In genomic region chr19:46713781-46714522, GRCh38 we compare ENCODE assay signal across 8 cellular contexts.
DNase-seq lines count a peak whose midpoint lies in the region; ATAC-seq and TF ChIP-seq lines count a peak whose summit lies in the region.

No MANE protein-coding gene starts in this region.

- peak overlapping the region; percentile 85 for H3K27ac ChIP-seq in cingulate gyrus (ENCODE audit: low read depth, low read length)

- no peak for ATAC-seq in HG03432 (IDR thresholded peaks at IDR 0.05; ENCODE audit: unreplicated experiment)

- in situ Hi-C loops in GM13977 (cut with MboI; ENCODE audit: low pct_unique_long_range_greater_than_20kb, low sequenced_read_pairs, unreplicated experiment), result no loop called here

- no peak for TF ChIP-seq CTCF in GM13977 (IDR thresholded peaks at IDR 0.05; ENCODE audit: extremely low read depth, insufficient read depth, missing control alignments)

- DNase-seq in GM13977 (ENCODE audit: low spot score), result peak; percentile 86
- DNase-seq in NCI-H2081 treated with DMSO at 0.1 percent for 48 hours (lab: John Stamatoyannopoulos, UW), result peak; percentile 47
- peak; percentile 35 to 56 for DNase-seq in activated CD4-positive, alpha-beta T cell treated with anti-CD3 and anti-CD28 coated beads for 24 hours (ENCODE audit: low read depth in 2 of 2)
- peak; percentile 90 for DNase-seq in left kidney (ENCODE audit: low read depth, low spot score)
- DNase-seq in stimulated activated CD4-positive, alpha-beta T cell treated with anti-CD3 and anti-CD28 coated beads, Interleukin-2, amount 100 ng/mL, for 4 hours (ENCODE audit: low read depth), result peak; percentile 70
- DNase-seq in NCI-H524 treated with DMSO at 0.1 percent for 48 hours (lab: John Stamatoyannopoulos, UW), result no peak
